Comparison of ENCODE assay signal across 19 cellular contexts in genomic region chr7:29277436-29278215, GRCh38.
DNase-seq lines count a peak whose midpoint lies in the region; ATAC-seq and TF ChIP-seq lines count a peak whose summit lies in the region.
"Had no signal": no experiment of that assay in that cellular context is flagged by ENCODE, and none has a peak within 500 bp of the region (broad histone marks: within the 10 kb centered on the region; RNA-seq: fewer than 3 reads in every experiment).

No MANE protein-coding gene starts in this region.

- H3K9me3 Mint-ChIP-seq in activated naive CD8-positive, alpha-beta T cell treated with anti-CD3 and anti-CD28 coated beads, Interleukin-2, amount 50 U/mL, for 24 hours: no peaks in the 10 kb centered on the region
- no peaks in the 10 kb centered on the region for H3K9me3 Mint-ChIP-seq in activated naive CD8-positive, alpha-beta T cell treated with anti-CD3 and anti-CD28 coated beads for 36 hours
- H3K9me3 Mint-ChIP-seq in activated T-helper 1 cell treated with anti-CD3 and anti-CD28 coated beads, Interleukin-12 subunit alpha, Interleukin-12 subunit beta, Interleukin-2, Interleukin-4 antibody, amounts not matched to agents 30 ng/mL and 10 ng/mL and 1 ng/mL, durations not matched to agents 14 hours and 24 hours and 36 hours: no peaks in the 10 kb centered on the region

- H3K4me3 Mint-ChIP-seq in activated naive CD8-positive, alpha-beta T cell treated with anti-CD3 and anti-CD28 coated beads, Interleukin-2, amount 50 U/mL, for 24 hours: no peak overlapping the region
- no peak overlapping the region for H3K4me3 Mint-ChIP-seq in activated naive CD8-positive, alpha-beta T cell treated with anti-CD3 and anti-CD28 coated beads for 36 hours
- no peak overlapping the region for H3K4me3 Mint-ChIP-seq in activated T-helper 1 cell treated with anti-CD3 and anti-CD28 coated beads, Interleukin-12 subunit alpha, Interleukin-12 subunit beta, Interleukin-2, Interleukin-4 antibody, amounts not matched to agents 30 ng/mL and 10 ng/mL and 1 ng/mL, durations not matched to agents 14 hours and 24 hours and 36 hours
- H3K4me3 Mint-ChIP-seq: T-helper 17 cell had no signal

- no peak for TF ChIP-seq CTCF in GM20000 (IDR thresholded peaks at IDR 0.05; ENCODE audit: extremely low read depth, missing control alignments)

- intact Hi-C loops in activated T-helper 1 cell treated with anti-CD3 and anti-CD28 coated beads, Interleukin-12 subunit alpha, Interleukin-12 subunit beta, Interleukin-2, Interleukin-4 antibody, amounts not matched to agents 30 ng/mL and 10 ng/mL and 1 ng/mL, durations not matched to agents 14 hours and 24 hours and 36 hours (cut with micrococcal nuclease): loop anchor here (1.0 to 10.0 kb wide), 2 partner anchors 8 to 243 kb away; no protein-coding TSS in a partner anchor

- DNase-seq in activated naive CD8-positive, alpha-beta T cell treated with anti-CD3 and anti-CD28 coated beads, Interleukin-2, amount 50 U/mL, for 24 hours: no peak
- no peak for DNase-seq in activated naive CD8-positive, alpha-beta T cell treated with anti-CD3 and anti-CD28 coated beads for 36 hours
- peak; percentile 1 for DNase-seq in activated T-helper 1 cell treated with anti-CD3 and anti-CD28 coated beads, Interleukin-12 subunit alpha, Interleukin-12 subunit beta, Interleukin-2, Interleukin-4 antibody, amounts not matched to agents 30 ng/mL and 10 ng/mL and 1 ng/mL, durations not matched to agents 14 hours and 24 hours and 36 hours (ENCODE audit: low spot score)
- DNase-seq in myocyte (ENCODE audit: low read depth) (peak; percentile 93), NCI-H1092 treated with DMSO at 0.1 percent for 48 hours (lab: John Stamatoyannopoulos, UW) (no peak), GM20000 (ENCODE audit: low spot score) (no peak)
- DNase-seq in activated CD4-positive, CD25-positive, alpha-beta regulatory T cell (lab: John Stamatoyannopoulos, UW): no peak
- DNase-seq: C1 segment of cervical spinal cord; colonic mucosa; GOT3; NCI-H1436; occipital lobe; Peyer's patch; spleen; stimulated activated CD4-positive, alpha-beta T cell treated with anti-CD3 and anti-CD28 coated beads, Interleukin-4, amount 100 ng/mL, for 1 hour; T-helper 17 cell; upper lobe of left lung had no signal

- H3K36me3 Mint-ChIP-seq in activated naive CD8-positive, alpha-beta T cell treated with anti-CD3 and anti-CD28 coated beads, Interleukin-2, amount 50 U/mL, for 24 hours (ENCODE audit: low read depth): no peaks in the 10 kb centered on the region
- H3K36me3 Mint-ChIP-seq in activated naive CD8-positive, alpha-beta T cell treated with anti-CD3 and anti-CD28 coated beads for 36 hours: no peaks in the 10 kb centered on the region
- no peaks in the 10 kb centered on the region for H3K36me3 Mint-ChIP-seq in activated T-helper 1 cell treated with anti-CD3 and anti-CD28 coated beads, Interleukin-12 subunit alpha, Interleukin-12 subunit beta, Interleukin-2, Interleukin-4 antibody, amounts not matched to agents 30 ng/mL and 10 ng/mL and 1 ng/mL, durations not matched to agents 14 hours and 24 hours and 36 hours (ENCODE audit: low read depth)

- H3K4me1 Mint-ChIP-seq in activated naive CD8-positive, alpha-beta T cell treated with anti-CD3 and anti-CD28 coated beads, Interleukin-2, amount 50 U/mL, for 24 hours: peaks cover 12% of the 10 kb centered on the region
- H3K4me1 Mint-ChIP-seq in activated naive CD8-positive, alpha-beta T cell treated with anti-CD3 and anti-CD28 coated beads for 36 hours: peaks cover 3% of the 10 kb centered on the region
- H3K4me1 Mint-ChIP-seq in activated T-helper 1 cell treated with anti-CD3 and anti-CD28 coated beads, Interleukin-12 subunit alpha, Interleukin-12 subunit beta, Interleukin-2, Interleukin-4 antibody, amounts not matched to agents 30 ng/mL and 10 ng/mL and 1 ng/mL, durations not matched to agents 14 hours and 24 hours and 36 hours (ENCODE audit: low read depth): peaks cover 6% of the 10 kb centered on the region

- peaks cover 11% of the 10 kb centered on the region for H3K27me3 Mint-ChIP-seq in activated naive CD8-positive, alpha-beta T cell treated with anti-CD3 and anti-CD28 coated beads, Interleukin-2, amount 50 U/mL, for 24 hours
- H3K27me3 Mint-ChIP-seq in activated naive CD8-positive, alpha-beta T cell treated with anti-CD3 and anti-CD28 coated beads for 36 hours: peaks cover 6% of the 10 kb centered on the region
- peaks cover 34% of the 10 kb centered on the region for H3K27me3 Mint-ChIP-seq in activated T-helper 1 cell treated with anti-CD3 and anti-CD28 coated beads, Interleukin-12 subunit alpha, Interleukin-12 subunit beta, Interleukin-2, Interleukin-4 antibody, amounts not matched to agents 30 ng/mL and 10 ng/mL and 1 ng/mL, durations not matched to agents 14 hours and 24 hours and 36 hours (ENCODE audit: insufficient read depth)

- no peak overlapping the region for H3K27ac Mint-ChIP-seq in activated naive CD8-positive, alpha-beta T cell treated with anti-CD3 and anti-CD28 coated beads, Interleukin-2, amount 50 U/mL, for 24 hours
- H3K27ac Mint-ChIP-seq in activated naive CD8-positive, alpha-beta T cell treated with anti-CD3 and anti-CD28 coated beads for 36 hours: no peak overlapping the region
- peak overlapping the region; percentile 49 for H3K27ac Mint-ChIP-seq in activated T-helper 1 cell treated with anti-CD3 and anti-CD28 coated beads, Interleukin-12 subunit alpha, Interleukin-12 subunit beta, Interleukin-2, Interleukin-4 antibody, amounts not matched to agents 30 ng/mL and 10 ng/mL and 1 ng/mL, durations not matched to agents 14 hours and 24 hours and 36 hours
- H3K27ac Mint-ChIP-seq: T-helper 17 cell had no signal

- ATAC-seq in activated naive CD8-positive, alpha-beta T cell treated with anti-CD3 and anti-CD28 coated beads, Interleukin-2, amount 50 U/mL, for 24 hours: peak; percentile 82
- ATAC-seq in HG02884 (IDR thresholded peaks at IDR 0.05; ENCODE audit: unreplicated experiment): no peak
- ATAC-seq: gastroesophageal sphincter, T-helper 17 cell had no signal

Comparison
In these comparisons a context has a peak if more than half of its experiments do, and no peak if none do; other contexts are left out.
1. DNase-seq: peak in activated T-helper 1 cell treated with anti-CD3 and anti-CD28 coated beads, Interleukin-12 subunit alpha, Interleukin-12 subunit beta, Interleukin-2, Interleukin-4 antibody, amounts not matched to agents 30 ng/mL and 10 ng/mL and 1 ng/mL, durations not matched to agents 14 hours and 24 hours and 36 hours (single experiment) and myocyte (single experiment); none in activated naive CD8-positive, alpha-beta T cell treated with anti-CD3 and anti-CD28 coated beads, Interleukin-2, amount 50 U/mL, for 24 hours (single experiment), activated naive CD8-positive, alpha-beta T cell treated with anti-CD3 and anti-CD28 coated beads for 36 hours (single experiment), activated CD4-positive, CD25-positive, alpha-beta regulatory T cell (0 of 4), NCI-H1092 treated with DMSO at 0.1 percent for 48 hours (single experiment) and GM20000 (single experiment).